ENCODE assay signal across 1 cellular context in genomic region chr7:140402178-140402835, GRCh38.
TF ChIP-seq lines count a peak whose summit lies in the region.

No MANE protein-coding gene starts in this region.

TF ChIP-seq in GM23338, 12 proteins besides CTCF, POLR2A, EP300 and RAD21 (continued from another document):
- TF ChIP-seq ZNF462 (CRISPR knock-in tag; IDR thresholded peaks at IDR 0.05) (no peak), ETS1 (IDR thresholded peaks at IDR 0.05) (no peak), CREB1 (CRISPR knock-in tag; IDR thresholded peaks at IDR 0.05; ENCODE audit: low read depth) (no peak), JUNB (IDR thresholded peaks at IDR 0.05; ENCODE audit: unreplicated experiment) (no peak)
TF ChIP-seq in GM23338: peak in this region for 0.
